16 cellular contexts compared by ENCODE assay signal in genomic region chr10:88233870-88234269, GRCh38.
DNase-seq lines count a peak whose midpoint lies in the region; ATAC-seq and TF ChIP-seq lines count a peak whose summit lies in the region.
"Had no signal": no experiment of that assay in that cellular context is flagged by ENCODE, and none has a peak within 500 bp of the region (broad histone marks: within the 10 kb centered on the region; RNA-seq: fewer than 3 reads in every experiment).

No MANE protein-coding gene starts in this region.

- H3K27ac ChIP-seq in left ventricle myocardium inferior (replicated peaks), result peak overlapping the region; percentile 77
- peak overlapping the region; percentile 52 to 72 (median 62) for H3K27ac ChIP-seq in transverse colon
- H3K27ac ChIP-seq: C4-2B had no signal

- in situ Hi-C loops in transverse colon (cut with MboI; ENCODE audit: low pct_ligation_motif_present in 1 of 4, low pct_unique_long_range_greater_than_20kb in 1 of 4, low sequenced_read_pairs in 3 of 4), result no loop called here

- H3K36me3 ChIP-seq in left ventricle myocardium inferior, result no peaks in the 10 kb centered on the region
- no peaks in the 10 kb centered on the region for H3K36me3 ChIP-seq in transverse colon

- DNase-seq in Right ventricle myocardium inferior (ENCODE audit: missing footprints) (no peak), cardiac septum (ENCODE audit: low spot score) (no peak), left ventricle myocardium inferior (no peak), mucosa of gallbladder (ENCODE audit: low spot score) (peak; percentile 22), transverse colon (no peak), NCI-H1105 (lab: John Stamatoyannopoulos, UW) (no peak), DMS79 (lab: John Stamatoyannopoulos, UW) (no peak), endothelial cell (ENCODE audit: low spot score) (no peak)
- DNase-seq: COR-L47, DMS153, KBM-7, NCI-H1048, NCI-H1694 treated with DMSO at 0.1 percent for 48 hours, NCI-H2171, NCI-H510A had no signal

- TF ChIP-seq CTCF in left ventricle myocardium inferior (IDR thresholded peaks at IDR 0.05; ENCODE audit: borderline replicate concordance) (no peak), transverse colon (IDR thresholded peaks at IDR 0.05) (no peak), endothelial cell (IDR thresholded peaks at IDR 0.05; ENCODE audit: unreplicated experiment) (no peak)

- intact Hi-C loops in Right ventricle myocardium inferior (cut with DNase I) (no loop called here), cardiac septum (cut with DNase I) (no loop called here), left ventricle myocardium inferior (cut with micrococcal nuclease) (no loop called here), transverse colon (cut with DNase I; ENCODE audit: low total_unique reads) (loop anchor here (10.0 kb wide), 1 partner anchor 91 kb away; no protein-coding TSS in a partner anchor)

- TF ChIP-seq POLR2A in transverse colon (IDR thresholded peaks at IDR 0.05), result no peak

- H3K9me3 Mint-ChIP-seq in endothelial cell (ENCODE audit: unreplicated experiment), result no peaks in the 10 kb centered on the region

- H3K27me3 Mint-ChIP-seq in endothelial cell (ENCODE audit: unreplicated experiment), result peaks cover 2% of the 10 kb centered on the region

- H3K4me1 Mint-ChIP-seq in endothelial cell (ENCODE audit: unreplicated experiment), result peaks cover 12% of the 10 kb centered on the region

- H3K27ac Mint-ChIP-seq in endothelial cell (ENCODE audit: unreplicated experiment), result no peak overlapping the region

- H3K27me3 ChIP-seq in left ventricle myocardium inferior (ENCODE audit: low read depth), result no peaks in the 10 kb centered on the region
- H3K27me3 ChIP-seq in transverse colon, result no peaks in the 10 kb centered on the region

- no peak for TF ChIP-seq EP300 in transverse colon (IDR thresholded peaks at IDR 0.05; ENCODE audit: low read depth)

- H3K4me1 ChIP-seq in left ventricle myocardium inferior, result peaks cover 65% of the 10 kb centered on the region
- peaks cover 2 to 38% (median 11%) of the 10 kb centered on the region in 4 donors for H3K4me1 ChIP-seq in transverse colon

- H3K4me3 ChIP-seq in left ventricle myocardium inferior, result no peak overlapping the region
- H3K4me3 ChIP-seq in transverse colon, result no peak overlapping the region

- no peak overlapping the region for H3K4me3 Mint-ChIP-seq in endothelial cell (ENCODE audit: unreplicated experiment)

- WGBS in transverse colon (ENCODE audit: low coverage in 1 of 2), 2 donors, result 20 to 70% methylated on average over 1 to 6 of the region's 6 CpGs

- H3K9me3 ChIP-seq in left ventricle myocardium inferior (replicated peaks) (no peaks in the 10 kb centered on the region), transverse colon (no peaks in the 10 kb centered on the region)

- H3K36me3 Mint-ChIP-seq in endothelial cell (ENCODE audit: low read depth, unreplicated experiment), result peaks cover 4% of the 10 kb centered on the region

- peak; percentile 26 for ATAC-seq in Right ventricle myocardium inferior
